ENCODE assay signal across 18 cellular contexts in the genomic region with DNA sequence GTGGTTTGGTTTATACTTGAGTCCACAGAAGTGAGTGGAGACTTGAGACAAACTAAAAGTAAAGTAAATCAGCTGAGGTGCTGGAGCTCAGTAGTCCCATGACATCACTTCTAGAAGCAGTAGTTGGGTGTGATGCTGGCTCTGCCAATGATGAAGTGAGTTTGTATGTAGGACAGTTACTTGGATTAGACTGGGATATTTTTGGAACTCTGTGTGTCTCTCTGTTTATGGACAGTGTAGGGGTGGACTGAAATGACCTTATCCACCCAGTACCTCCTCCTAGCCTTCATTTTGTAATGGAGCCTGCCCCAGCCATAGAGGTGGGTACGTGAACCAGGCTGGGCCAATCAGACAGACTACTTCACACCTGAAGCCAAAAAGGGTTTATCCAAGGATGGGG. TPM values are rescaled to one million over a fixed set of nuclear protein-coding genes. Genes with fewer than 3 reads are reported as not detected.
DNase-seq lines count a peak whose midpoint lies in the region; ATAC-seq and TF ChIP-seq lines count a peak whose summit lies in the region.
"Had no signal": no experiment of that assay in that cellular context is flagged by ENCODE, and none has a peak within 500 bp of the region (broad histone marks: within the 10 kb centered on the region; RNA-seq: fewer than 3 reads in every experiment).

No MANE protein-coding gene starts in this region.

- H3K27me3 ChIP-seq in heart left ventricle (no peaks in the 10 kb centered on the region), left ventricle myocardium inferior (ENCODE audit: low read depth) (no peaks in the 10 kb centered on the region), skeletal muscle tissue (ENCODE audit: control insufficient read depth in 3 of 3, insufficient read depth in 3 of 3, low read length in 3 of 3) (no peaks in the 10 kb centered on the region), stomach (no peaks in the 10 kb centered on the region), H7 (ENCODE audit: control insufficient read depth, insufficient read depth, low read length) (no peaks in the 10 kb centered on the region)
- H3K27me3 ChIP-seq: BLaER1 treated with 17β-estradiol and CSF1 and Interleukin-3, amounts not matched to agents 10 nM and 100 nM had no signal

- H3K27me3 Mint-ChIP-seq in activated T-cell treated with anti-CD3 and anti-CD28 coated beads, Interleukin-2, amount 50 U/mL, for 72 hours (ENCODE audit: low read depth) = no peaks in the 10 kb centered on the region
- H3K27me3 Mint-ChIP-seq: B cell had no signal

- peaks cover 0 to 2% of the 10 kb centered on the region in 2 donors for H3K36me3 Mint-ChIP-seq in activated T-cell treated with anti-CD3 and anti-CD28 coated beads, Interleukin-2, amount 50 U/mL, for 72 hours (ENCODE audit: insufficient read depth in 2 of 2)
- H3K36me3 Mint-ChIP-seq: CD8-positive, alpha-beta memory T cell had no signal

- H3K4me1 ChIP-seq in heart left ventricle = peaks cover 0 to 3% (median 0%) of the 10 kb centered on the region in 12 donors
- peaks cover 12% of the 10 kb centered on the region for H3K4me1 ChIP-seq in left ventricle myocardium inferior
- peaks cover 6 to 13% (median 6%) of the 10 kb centered on the region in 3 donors for H3K4me1 ChIP-seq in skeletal muscle tissue (ENCODE audit: control insufficient read depth in 3 of 3, insufficient read depth in 3 of 3, low read length in 3 of 3)
- H3K4me1 ChIP-seq in stomach = peaks cover 0 to 7% (median 2%) of the 10 kb centered on the region in 4 donors
- H3K4me1 ChIP-seq: BLaER1 treated with 17β-estradiol and CSF1 and Interleukin-3, amounts not matched to agents 10 nM and 100 nM; HAP-1 had no signal

- peaks cover 0 to 12% (median 0%) of the 10 kb centered on the region in 12 donors for H3K9me3 ChIP-seq in heart left ventricle
- H3K9me3 ChIP-seq in left ventricle myocardium inferior (replicated peaks) = peaks cover 8% of the 10 kb centered on the region
- no peaks in the 10 kb centered on the region for H3K9me3 ChIP-seq in skeletal muscle tissue (ENCODE audit: control insufficient read depth in 3 of 3, low read length in 3 of 3)
- no peaks in the 10 kb centered on the region for H3K9me3 ChIP-seq in stomach
- H3K9me3 ChIP-seq: HAP-1 had no signal

- no peak for TF ChIP-seq EP300 in stomach (IDR thresholded peaks at IDR 0.05)

- no peak for TF ChIP-seq POLR2A in heart left ventricle (IDR thresholded peaks at IDR 0.05)
- no peak for TF ChIP-seq POLR2A in stomach (IDR thresholded peaks at IDR 0.05)

- no peaks in the 10 kb centered on the region for H3K4me1 Mint-ChIP-seq in activated T-cell treated with anti-CD3 and anti-CD28 coated beads, Interleukin-2, amount 50 U/mL, for 72 hours (ENCODE audit: low read depth)
- H3K4me1 Mint-ChIP-seq: B cell; CD8-positive, alpha-beta memory T cell had no signal

- H3K9ac ChIP-seq in skeletal muscle tissue (ENCODE audit: low read depth in 1 of 3, low read length in 3 of 3) = no peak overlapping the region
- H3K9ac ChIP-seq: BLaER1 treated with 17β-estradiol and CSF1 and Interleukin-3, amounts not matched to agents 10 nM and 100 nM had no signal

- intact Hi-C loops in heart left ventricle (cut with DNase I) = no loop called here
- intact Hi-C loops in left ventricle myocardium inferior (cut with micrococcal nuclease) = no loop called here
- intact Hi-C loops in stomach (cut with DNase I; ENCODE audit: low total_unique reads) = no loop called here

- no peak overlapping the region for H3K27ac Mint-ChIP-seq in activated T-cell treated with anti-CD3 and anti-CD28 coated beads, Interleukin-2, amount 50 U/mL, for 72 hours
- H3K27ac Mint-ChIP-seq: B cell; CD8-positive, alpha-beta memory T cell had no signal

- H3K4me3 ChIP-seq in heart left ventricle = no peak overlapping the region
- H3K4me3 ChIP-seq in left ventricle myocardium inferior = no peak overlapping the region
- H3K4me3 ChIP-seq in skeletal muscle tissue (ENCODE audit: low read length in 3 of 3) = peak overlapping the region in 1 of 3 donors; percentile 14
- H3K4me3 ChIP-seq in stomach = no peak overlapping the region
- no peak overlapping the region for H3K4me3 ChIP-seq in H7 (ENCODE audit: insufficient read depth, low read depth, low read length)
- H3K4me3 ChIP-seq: BLaER1 treated with 17β-estradiol and CSF1 and Interleukin-3, amounts not matched to agents 10 nM and 100 nM; GM12878; HAP-1 had no signal

- peak; percentile 92 to 96 (median 95) for ATAC-seq in heart left ventricle
- no peak for ATAC-seq in activated T-cell treated with anti-CD3 and anti-CD28 coated beads, Interleukin-2, amount 50 U/mL, for 72 hours (replicated peaks in 1 of 2)
- ATAC-seq: GM12878, HepG2 had no signal

- WGBS in heart left ventricle, 4 donors = 68 to 86% (median 74%) methylated on average over 1 of the region's 1 CpG
- 93 to 100% (median 100%) methylated on average over 1 of the region's 1 CpG for WGBS in stomach, 5 donors

- H3K36me3 ChIP-seq in heart left ventricle (no peaks in the 10 kb centered on the region), left ventricle myocardium inferior (no peaks in the 10 kb centered on the region), skeletal muscle tissue (ENCODE audit: control insufficient read depth in 3 of 3, insufficient read depth in 3 of 3, low read length in 3 of 3) (no peaks in the 10 kb centered on the region), stomach (no peaks in the 10 kb centered on the region), H7 (replicated peaks; ENCODE audit: control insufficient read depth, insufficient read depth, low read length) (no peaks in the 10 kb centered on the region)
- H3K36me3 ChIP-seq: HAP-1 had no signal

- no peak overlapping the region for H3K4me3 Mint-ChIP-seq in activated T-cell treated with anti-CD3 and anti-CD28 coated beads, Interleukin-2, amount 50 U/mL, for 72 hours
- H3K4me3 Mint-ChIP-seq: B cell; CD8-positive, alpha-beta memory T cell had no signal

- DNase-seq in heart left ventricle (no peak), left ventricle myocardium inferior (no peak), myocyte (ENCODE audit: low read depth) (peak; percentile 46), stomach (no peak), H7 (no peak)
- DNase-seq in activated T-cell treated with anti-CD3 and anti-CD28 coated beads, Interleukin-2, amount 50 U/mL, for 72 hours = no peak
- DNase-seq: CD8-positive, alpha-beta memory T cell; COR-L47; DMS 273 treated with DMSO at 0.1 percent for 48 hours; DMS53; DND-41; EL had no signal

- H3K9me3 Mint-ChIP-seq in activated T-cell treated with anti-CD3 and anti-CD28 coated beads, Interleukin-2, amount 50 U/mL, for 72 hours = peaks cover 0 to 2% of the 10 kb centered on the region in 2 donors

- H3K27ac ChIP-seq in heart left ventricle (peak overlapping the region in 6 of 12 donors; percentile 4 to 51 (median 36)), left ventricle myocardium inferior (replicated peaks) (peak overlapping the region; percentile 48), skeletal muscle tissue (ENCODE audit: low read depth, low read length) (peak overlapping the region; percentile 25), stomach (no peak overlapping the region)
- H3K27ac ChIP-seq: BLaER1 treated with 17β-estradiol and CSF1 and Interleukin-3, amounts not matched to agents 10 nM and 100 nM had no signal

- TF ChIP-seq CTCF in heart left ventricle (IDR thresholded peaks at IDR 0.05) (no peak), left ventricle myocardium inferior (IDR thresholded peaks at IDR 0.05; ENCODE audit: borderline replicate concordance) (no peak), stomach (IDR thresholded peaks at IDR 0.05) (no peak)

RNA-seq across cellular contexts. Expression of a gene that starts 52.2 kb away (rescaled TPM):
- total RNA-seq in heart left ventricle (100 to 1,000 TPM in 2 of 9 donors, 10 to 100 TPM in 7; 70.1 to 103 (median 87.4) TPM), left ventricle myocardium inferior (73.5 TPM), myocyte (93.6 and 112 TPM in 2 replicates), skeletal muscle tissue (69.9 TPM), stomach (100 to 1,000 TPM in 2 of 5 donors, 10 to 100 TPM in 3; 43.7 to 179 (median 71.6) TPM)
- polyA plus RNA-seq in heart left ventricle (100 to 1,000 TPM in 1 of 2 donors, 10 to 100 TPM in 1; 68.4 to 152 TPM), stomach (100 to 1,000 TPM; 148 to 230 (median 184) TPM)
- 74.7 TPM for polyA plus RNA-seq in myocyte (2012)
- 100 to 1,000 TPM; 156 to 169 TPM for total RNA-seq in activated T-cell treated with anti-CD3 and anti-CD28 coated beads, Interleukin-2, amount 50 U/mL, for 72 hours
- total RNA-seq in H7 (2014; rRNA removed; shearing (Covaris generic)) = 103 and 136 TPM in 2 replicates

RNA-seq across cellular contexts. Expression of a gene that starts 53.6 kb away (rescaled TPM):
- total RNA-seq in heart left ventricle (10 to 100 TPM; 10.7 to 18.7 (median 14.9) TPM), left ventricle myocardium inferior (11.2 TPM), myocyte (7.2 and 8.9 TPM in 2 replicates), skeletal muscle tissue (4.2 TPM), stomach (10 to 100 TPM in 3 of 5 donors, 1 to 10 TPM in 2; 3.5 to 35.7 (median 17.8) TPM)
- polyA plus RNA-seq in heart left ventricle (1 to 10 TPM; 3.6 to 9.3 TPM), stomach (10 to 100 TPM in 1 of 3 donors, 1 to 10 TPM in 2; 4.2 to 10.8 (median 7.8) TPM)
- 2.9 TPM for polyA plus RNA-seq in myocyte (2012)
- total RNA-seq in activated T-cell treated with anti-CD3 and anti-CD28 coated beads, Interleukin-2, amount 50 U/mL, for 72 hours = 1 to 10 TPM; 6.5 to 7.2 TPM
- 11.2 and 11.6 TPM in 2 replicates for total RNA-seq in H7 (2014; rRNA removed; shearing (Covaris generic))

Comparison
In these comparisons a context has a peak if more than half of its experiments do, and no peak if none do; other contexts are left out.
1. ATAC-seq: peak in heart left ventricle (4 of 4); none in activated T-cell treated with anti-CD3 and anti-CD28 coated beads, Interleukin-2, amount 50 U/mL, for 72 hours (0 of 2).
2. H3K27ac ChIP-seq: peak in left ventricle myocardium inferior (single experiment) and skeletal muscle tissue (single experiment); none in stomach (0 of 5).